ENCODE assay signal across 25 cellular contexts in the genomic region with DNA sequence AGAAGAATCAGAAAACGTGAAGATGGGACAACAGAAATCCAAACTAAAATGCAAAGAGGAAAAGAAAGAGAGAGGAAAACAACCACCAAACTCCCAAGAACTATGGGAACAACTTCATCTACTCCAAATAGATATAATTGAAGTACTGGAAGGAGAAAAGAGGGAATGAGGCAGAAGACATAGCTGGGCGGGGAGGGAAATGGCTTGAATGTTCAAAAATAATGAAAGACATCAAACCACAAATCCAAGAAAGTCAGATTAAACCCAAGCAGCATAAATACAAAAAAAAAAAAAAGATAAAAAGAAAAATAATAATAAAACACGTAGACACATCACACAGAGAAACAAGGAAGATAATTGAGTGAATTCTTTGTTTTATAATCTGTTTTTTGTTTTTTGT.
"Had no signal": no experiment of that assay in that cellular context is flagged by ENCODE, and none has a peak within 500 bp of the region (broad histone marks: within the 10 kb centered on the region; RNA-seq: fewer than 3 reads in every experiment).

No MANE protein-coding gene starts in this region.

- FAIRE-seq: colon, endothelial cell of umbilical vein, frontal cortex, kidney had no signal

- H3K4me2 ChIP-seq: hepatocyte had no signal

- H3K4me3 Mint-ChIP-seq: immature natural killer cell, mesothelial cell of epicardium, naive B cell had no signal

- H3K27me3 ChIP-seq: dorsolateral prefrontal cortex, esophagus muscularis mucosa, foreskin keratinocyte, gastroesophageal sphincter, heart left ventricle, hepatocyte, left lung had no signal

- H3K79me2 ChIP-seq: hepatocyte had no signal

- DNase-seq: dermis blood vessel endothelial cell; dorsolateral prefrontal cortex; effector CD4-positive, alpha-beta T cell; effector memory CD4-positive, alpha-beta T cell; foreskin keratinocyte; heart left ventricle; hypothalamus; immature natural killer cell; islet precursor cell; kidney; kidney glomerular epithelial cell; left lung; left ventricle myocardium superior; lower lobe of right lung; mesenchymal stem cell; mucosa of descending colon; naive B cell had no signal

- H3K4me3 ChIP-seq: coronary artery, dorsolateral prefrontal cortex, esophagus muscularis mucosa, gastroesophageal sphincter, heart left ventricle, hepatocyte, left lung, lower lobe of right lung, mucosa of descending colon had no signal

- H3K4me1 Mint-ChIP-seq: immature natural killer cell, mesothelial cell of epicardium, naive B cell had no signal

- H3K9me3 ChIP-seq: lower lobe of right lung, mucosa of descending colon had no signal

- H2AFZ ChIP-seq: hepatocyte had no signal

- H3K36me3 ChIP-seq: esophagus muscularis mucosa, gastroesophageal sphincter, heart left ventricle, left lung, lower lobe of right lung had no signal

- H3K27ac ChIP-seq: coronary artery, dorsolateral prefrontal cortex, esophagus muscularis mucosa, foreskin keratinocyte, gastroesophageal sphincter, heart left ventricle, hepatocyte, left lung, lower lobe of right lung had no signal

- H3K27ac Mint-ChIP-seq: immature natural killer cell, mesothelial cell of epicardium, naive B cell had no signal

- ATAC-seq: foreskin keratinocyte, gastroesophageal sphincter, heart left ventricle, left lung, left ventricle myocardium superior, lower lobe of right lung, mucosa of descending colon had no signal

- H3K4me1 ChIP-seq: esophagus muscularis mucosa, foreskin keratinocyte, gastroesophageal sphincter, heart left ventricle, left lung, lower lobe of right lung had no signal
